ENCODE assay signal across 9 cellular contexts in genomic region chr2:150478206-150478974, GRCh38. TPM values are rescaled to one million over a fixed set of nuclear protein-coding genes. Genes with fewer than 3 reads are reported as not detected.
DNase-seq lines count a peak whose midpoint lies in the region; ATAC-seq and TF ChIP-seq lines count a peak whose summit lies in the region.
"Had no signal": no experiment of that assay in that cellular context is flagged by ENCODE, and none has a peak within 500 bp of the region (broad histone marks: within the 10 kb centered on the region; RNA-seq: fewer than 3 reads in every experiment).

No MANE protein-coding gene starts in this region.

- H3K79me2 ChIP-seq in mammary epithelial cell (ENCODE audit: insufficient read depth, low read length), result peaks cover 94% of the 10 kb centered on the region

- intact Hi-C loops in mammary epithelial cell (cut with micrococcal nuclease), result loop anchor here (2.0 kb wide), 1 partner anchor 882 kb away; no protein-coding TSS in a partner anchor
- intact Hi-C loops in lower lobe of right lung (cut with DNase I), result no loop called here

- in situ Hi-C loops in mammary epithelial cell (cut with MboI; ENCODE audit: low sequenced_read_pairs in 2 of 2), result loop anchor here (25.0 kb wide), 3 partner anchors 134 to 584 kb away; no protein-coding TSS in a partner anchor

- H4K20me1 ChIP-seq in mammary epithelial cell (ENCODE audit: insufficient read depth, low read length), result no peaks in the 10 kb centered on the region

- H3K4me3 ChIP-seq in HUES48 (ENCODE audit: low read depth, low read length) (no peak overlapping the region), mammary epithelial cell (replicated peaks in 1 of 3; ENCODE audit: insufficient read depth in 1 of 3, low read depth in 2 of 3, low read length in 3 of 3) (peak overlapping the region; percentile 3 to 30 (median 21)), lower lobe of right lung (no peak overlapping the region)

- no peak for TF ChIP-seq CTCF in mammary epithelial cell (conservative IDR thresholded peaks at IDR 0.05 in 1 of 2, IDR thresholded peaks at IDR 0.05 in 1 of 2; ENCODE audit: extremely low read depth in 1 of 2, insufficient read depth in 1 of 2, low read depth in 1 of 2, low read length in 2 of 2)
- TF ChIP-seq CTCF in lower lobe of right lung (IDR thresholded peaks at IDR 0.05), result no peak
- TF ChIP-seq CTCF in type B pancreatic cell (conservative IDR thresholded peaks at IDR 0.05), result no peak

- peak overlapping the region; percentile 20; the same call in 1 of the 2 replicates for H3K9ac ChIP-seq in HUES48 (ENCODE audit: low read depth, low read length)
- peak overlapping the region; percentile 86 for H3K9ac ChIP-seq in mammary epithelial cell (ENCODE audit: insufficient read depth, low read length)

- H3K36me3 Mint-ChIP-seq in type B pancreatic cell, result peaks cover 75% of the 10 kb centered on the region
- H3K36me3 Mint-ChIP-seq in natural killer cell treated with Interleukin-12 subunit alpha and Interleukin-12 subunit beta and Interleukin-15 and Interleukin-18, amount 100 ng/mL, for 72 hours, result no peaks in the 10 kb centered on the region

- no peak overlapping the region for H2AFZ ChIP-seq in mammary epithelial cell (ENCODE audit: low read depth, low read length)

- no peaks in the 10 kb centered on the region for H3K9me3 Mint-ChIP-seq in type B pancreatic cell
- H3K9me3 Mint-ChIP-seq in natural killer cell treated with Interleukin-12 subunit alpha and Interleukin-12 subunit beta and Interleukin-15 and Interleukin-18, amount 100 ng/mL, for 72 hours, result peaks cover 3% of the 10 kb centered on the region
- H3K9me3 Mint-ChIP-seq: dendritic cell treated with granulocyte-macrophage colony-stimulating factor and Interleukin-4, amounts not matched to agents 40 ng/mL and 50 ng/mL, for 4 days had no signal

- no peaks in the 10 kb centered on the region for H3K27me3 Mint-ChIP-seq in type B pancreatic cell
- no peaks in the 10 kb centered on the region for H3K27me3 Mint-ChIP-seq in natural killer cell treated with Interleukin-12 subunit alpha and Interleukin-12 subunit beta and Interleukin-15 and Interleukin-18, amount 100 ng/mL, for 72 hours

- CTCF ChIA-PET in mammary epithelial cell (lab: Charles Lee; ENCODE audit: low non-redundant PET), result interaction anchor here (0.7 kb wide), 1 partner anchor 834 kb away, joined by 4 read pairs; no protein-coding TSS in a partner anchor

- DNase-seq in mammary epithelial cell (peak; percentile 54), lower lobe of right lung (no peak), type B pancreatic cell (ENCODE audit: extremely low spot score, unreplicated experiment) (no peak), NCI-H1092 treated with DMSO at 0.1 percent for 48 hours (lab: John Stamatoyannopoulos, UW) (no peak)
- DNase-seq in natural killer cell treated with Interleukin-12 subunit alpha and Interleukin-12 subunit beta and Interleukin-15 and Interleukin-18, amount 100 ng/mL, for 72 hours (ENCODE audit: low spot score), result no peak
- DNase-seq: stimulated activated CD4-positive, alpha-beta T cell treated with anti-CD3 and anti-CD28 coated beads, Interleukin-2, amount 100 ng/mL, for 24 hours had no signal

- H3K4me3 Mint-ChIP-seq in type B pancreatic cell, result peak overlapping the region; percentile 84
- H3K4me3 Mint-ChIP-seq in natural killer cell treated with Interleukin-12 subunit alpha and Interleukin-12 subunit beta and Interleukin-15 and Interleukin-18, amount 100 ng/mL, for 72 hours, result no peak overlapping the region
- H3K4me3 Mint-ChIP-seq: dendritic cell treated with granulocyte-macrophage colony-stimulating factor and Interleukin-4, amounts not matched to agents 40 ng/mL and 50 ng/mL, for 4 days had no signal

- peak overlapping the region; percentile 96 for H3K27ac Mint-ChIP-seq in type B pancreatic cell
- H3K27ac Mint-ChIP-seq in natural killer cell treated with Interleukin-12 subunit alpha and Interleukin-12 subunit beta and Interleukin-15 and Interleukin-18, amount 100 ng/mL, for 72 hours, result no peak overlapping the region
- H3K27ac Mint-ChIP-seq: dendritic cell treated with granulocyte-macrophage colony-stimulating factor and Interleukin-4, amounts not matched to agents 40 ng/mL and 50 ng/mL, for 4 days had no signal

- peaks cover 88% of the 10 kb centered on the region for H3K4me1 Mint-ChIP-seq in type B pancreatic cell (ENCODE audit: unreplicated experiment)
- H3K4me1 Mint-ChIP-seq in natural killer cell treated with Interleukin-12 subunit alpha and Interleukin-12 subunit beta and Interleukin-15 and Interleukin-18, amount 100 ng/mL, for 72 hours (ENCODE audit: low read depth in 2 of 2), result no peaks in the 10 kb centered on the region

- TSS peak; percentile 45 for BruUV-seq in mammary epithelial cell (replicated peaks; lab: Mats Ljungman, UMichigan)

- H3K4me1 ChIP-seq in HUES48 (ENCODE audit: control insufficient read depth, insufficient read depth, low read length) (peaks cover 53% of the 10 kb centered on the region), mammary epithelial cell (ENCODE audit: insufficient read depth, low read length) (peaks cover 88% of the 10 kb centered on the region), lower lobe of right lung (peaks cover 57% of the 10 kb centered on the region)

- peak overlapping the region; percentile 27 for H3K27ac ChIP-seq in HUES48 (ENCODE audit: low read depth, low read length)
- peak overlapping the region; percentile 100 for H3K27ac ChIP-seq in mammary epithelial cell (ENCODE audit: insufficient read depth, low read depth, low read length)
- H3K27ac ChIP-seq in lower lobe of right lung, result peak overlapping the region; percentile 19

- H3K36me3 ChIP-seq in HUES48 (ENCODE audit: control insufficient read depth, insufficient read depth, low read length), result peaks cover 33% of the 10 kb centered on the region
- H3K36me3 ChIP-seq in mammary epithelial cell (ENCODE audit: insufficient read depth, low read length), result peaks cover 20% of the 10 kb centered on the region
- no peaks in the 10 kb centered on the region for H3K36me3 ChIP-seq in lower lobe of right lung

- dilution Hi-C loops in mammary epithelial cell (cut with HindIII; ENCODE audit: low sequenced_read_pairs), result no loop called here

- peak overlapping the region; percentile 86 for H3K4me2 ChIP-seq in mammary epithelial cell (ENCODE audit: insufficient read depth, low read depth, low read length)

- H3K27me3 ChIP-seq in HUES48 (ENCODE audit: control insufficient read depth, insufficient read depth, low read length) (no peaks in the 10 kb centered on the region), mammary epithelial cell (ENCODE audit: insufficient read depth, low read length) (no peaks in the 10 kb centered on the region), lower lobe of right lung (ENCODE audit: low read depth) (no peaks in the 10 kb centered on the region)

- ATAC-seq in lower lobe of right lung (peak; percentile 41 to 48), GM18909 (IDR thresholded peaks at IDR 0.05; ENCODE audit: poor library complexity, unreplicated experiment) (no peak)
- ATAC-seq in natural killer cell treated with Interleukin-12 subunit alpha and Interleukin-12 subunit beta and Interleukin-15 and Interleukin-18, amount 100 ng/mL, for 72 hours, result no peak

- WGBS in mammary epithelial cell (ENCODE audit: low coverage, missing lambda C conversion rate), result 20% methylated on average over 4 of the region's 6 CpGs

- no peaks in the 10 kb centered on the region for H3K9me3 ChIP-seq in HUES48 (ENCODE audit: control insufficient read depth, insufficient read depth, low read length)
- H3K9me3 ChIP-seq in mammary epithelial cell (replicated peaks; ENCODE audit: insufficient read depth, low read length), result no peaks in the 10 kb centered on the region
- no peaks in the 10 kb centered on the region for H3K9me3 ChIP-seq in lower lobe of right lung

RNA-seq across cellular contexts. Expression of gene RND3, which starts 9.1 kb away (rescaled TPM):
- total RNA-seq in mammary epithelial cell (100 to 1,000 TPM; 146 to 178 TPM), lower lobe of right lung (20.8 TPM), type B pancreatic cell (ENCODE audit: low replicate concordance) (161 and 169 TPM in 2 replicates)
- polyA plus RNA-seq in mammary epithelial cell, result 28.6 TPM
- polyA minus RNA-seq in mammary epithelial cell, result 243 TPM
- total RNA-seq in natural killer cell treated with Interleukin-12 subunit alpha and Interleukin-12 subunit beta and Interleukin-15 and Interleukin-18, amount 100 ng/mL, for 72 hours, result not detected

Comparison
In these comparisons a context has a peak if more than half of its experiments do, and no peak if none do; other contexts are left out.
1. H3K27ac ChIP-seq: peak in every context shown above with its lines; median percentile 100 in mammary epithelial cell; 27 in HUES48; 19 in lower lobe of right lung.
2. H3K4me3 ChIP-seq: peak in mammary epithelial cell (3 of 3); none in HUES48 (single experiment) and lower lobe of right lung (single experiment).
3. ATAC-seq: peak in lower lobe of right lung (2 of 2); none in GM18909 (single experiment) and natural killer cell treated with Interleukin-12 subunit alpha and Interleukin-12 subunit beta and Interleukin-15 and Interleukin-18, amount 100 ng/mL, for 72 hours (0 of 2).
4. RNA of gene RND3, which starts 9.1 kb away (total RNA-seq): 146 to 178 TPM in mammary epithelial cell, 161 to 169 TPM in type B pancreatic cell and 20.8 TPM in lower lobe of right lung (single experiment); not detected in natural killer cell treated with Interleukin-12 subunit alpha and Interleukin-12 subunit beta and Interleukin-15 and Interleukin-18, amount 100 ng/mL, for 72 hours; every median in the first group is over 10 times any median in the second.